ENCODE assay signal across 16 cellular contexts in genomic region chr1:45488978-45489377, GRCh38. TPM values are rescaled to one million over a fixed set of nuclear protein-coding genes. Genes with fewer than 3 reads are reported as not detected.
A peak's percentile ranks its signal among the peaks of the same experiment; 100 is the strongest.
DNase-seq lines count a peak whose midpoint lies in the region; ATAC-seq, FAIRE-seq and TF ChIP-seq lines count a peak whose summit lies in the region.
"Had no signal": no experiment of that assay in that cellular context is flagged by ENCODE, and none has a peak within 500 bp of the region (broad histone marks: within the 10 kb centered on the region; RNA-seq: fewer than 3 reads in every experiment).

No MANE protein-coding gene starts in this region.

- TF ChIP-seq CTCF in H1 (IDR thresholded peaks at IDR 0.05; ENCODE audit: control extremely low read depth in 1 of 3, insufficient read depth in 1 of 3, low read depth in 1 of 3, low read length in 3 of 3) (no peak), D721Med (IDR thresholded peaks at IDR 0.05; ENCODE audit: insufficient read depth, missing control alignments) (no peak)

- peak overlapping the region; percentile 52 for H3K27ac Mint-ChIP-seq in stimulated activated naive CD8-positive, alpha-beta T cell treated with anti-CD3 and anti-CD28 coated beads, Interleukin-15, Interleukin-2, amounts not matched to agents 100 ng/mL and 50 ng/mL, for 24 hours

- H3K9me3 ChIP-seq in H1 (ENCODE audit: insufficient read depth in 2 of 2, low read depth in 1 of 2, low read length in 1 of 2), result no peaks in the 10 kb centered on the region
- H3K9me3 ChIP-seq: A549 had no signal

- H4K20me1 ChIP-seq in H1 (replicated peaks in 1 of 2; ENCODE audit: control insufficient read depth in 1 of 2, insufficient read depth in 2 of 2, low read length in 2 of 2), result no peaks in the 10 kb centered on the region

- H3K4me3 Mint-ChIP-seq in stimulated activated naive CD8-positive, alpha-beta T cell treated with anti-CD3 and anti-CD28 coated beads, Interleukin-15, Interleukin-2, amounts not matched to agents 100 ng/mL and 50 ng/mL, for 24 hours, result peak overlapping the region; percentile 17

- CTCF ChIA-PET in H1 (lab: Charles Lee; ENCODE audit: partially characterized antibody), result interaction anchor here (1.5 to 10.1 kb wide), 3 partner anchors 129 to 186 kb away, joined by 3 to 194 read pairs (median 4); partner anchors contain the start of gene HPDL

- POLR2A ChIA-PET in H1 (lab: Charles Lee; ENCODE audit: partially characterized antibody), result interaction anchor here (0.6 to 2.9 kb wide), 9 partner anchors 11 to 689 kb away, joined by 3 to 8 read pairs (median 4); partner anchors contain the start of genes CCDC163, HPDL, MMACHC and MUTYH

- H2AK5ac ChIP-seq in H1 (ENCODE audit: low read depth, low read length), result no peak overlapping the region

- no peaks in the 10 kb centered on the region for H3K27me3 ChIP-seq in H1 (replicated peaks in 1 of 4; ENCODE audit: control insufficient read depth in 3 of 4, extremely low read depth in 1 of 4, insufficient read depth in 3 of 4, low read length in 3 of 4)

- TF ChIP-seq POLR2A in H1 (IDR thresholded peaks at IDR 0.05; ENCODE audit: control extremely low read depth in 1 of 2, low read depth in 2 of 2, low read length in 2 of 2), result no peak

- peaks cover 0 to 18% of the 10 kb centered on the region in 2 experiments; a peak in 1 of 4 replicates for H3K79me2 ChIP-seq in H1 (ENCODE audit: control insufficient read depth in 1 of 2, insufficient read depth in 2 of 2, low read length in 2 of 2)

- no peak overlapping the region for H2AFZ ChIP-seq in H1 (ENCODE audit: low read length)

- no peak for ATAC-seq in stimulated activated naive CD8-positive, alpha-beta T cell treated with anti-CD3 and anti-CD28 coated beads, Interleukin-15, Interleukin-2, amounts not matched to agents 100 U/mL and 50 U/mL, for 24 hours
- no peak for ATAC-seq in GM18861 (IDR thresholded peaks at IDR 0.05; ENCODE audit: unreplicated experiment)
- ATAC-seq: A549, left ventricle myocardium superior had no signal

- H4K8ac ChIP-seq in H1 (ENCODE audit: extremely low read depth, insufficient read depth, low read length), result no peak overlapping the region

- H3K4me1 ChIP-seq in H1 (replicated peaks in 1 of 4; ENCODE audit: control insufficient read depth in 3 of 4, insufficient read depth in 4 of 4, low read length in 3 of 4), result peaks cover 0 to 8% (median 3%) of the 10 kb centered on the region in 4 experiments; a peak in 6 of 7 replicates
- H3K4me1 ChIP-seq: A549 had no signal

- no peak overlapping the region for H3K23ac ChIP-seq in H1 (ENCODE audit: insufficient read length)

- H3K4me3 ChIP-seq in H1 (ENCODE audit: extremely low read depth in 1 of 4, insufficient read depth in 2 of 4, low read depth in 3 of 4, low read length in 4 of 4), result peak overlapping the region in 2 of 4 experiments; percentile 19 to 77; a peak in 3 of 8 replicates
- H3K4me3 ChIP-seq: A549, SK-N-MC had no signal

- TF ChIP-seq RAD21 in H1 (IDR thresholded peaks at IDR 0.05 in 1 of 2, conservative IDR thresholded peaks at IDR 0.05 in 1 of 2; ENCODE audit: low read depth in 2 of 2, low read length in 2 of 2), result no peak

- peak; percentile 51 for DNase-seq in NCI-H1105 treated with DMSO at 0.1 percent for 48 hours (lab: John Stamatoyannopoulos, UW)
- DNase-seq in NCI-H1105 (lab: John Stamatoyannopoulos, UW), result no peak
- no peak for DNase-seq in stimulated activated naive CD8-positive, alpha-beta T cell treated with anti-CD3 and anti-CD28 coated beads, Interleukin-15, Interleukin-2, amounts not matched to agents 100 U/mL and 50 U/mL, for 24 hours
- DNase-seq in H1 (ENCODE audit: low read depth in 1 of 2, low spot score in 2 of 2), result no peak
- DNase-seq in T1000 (lab: John Stamatoyannopoulos, UW), result no peak
- no peak for DNase-seq in D721Med (ENCODE audit: insufficient read length, low spot score)
- DNase-seq: activated naive CD4-positive, alpha-beta T cell treated with anti-CD3 and anti-CD28 coated beads, Interleukin-2, amount 50 U/mL, for 16 hours; effector CD8-positive, alpha-beta T cell; GF-D8; left ventricle myocardium superior; NCI-H2029 had no signal

- FAIRE-seq in H1 (lab: Jason Lieb, UNC) (no peak), D721Med (lab: Jason Lieb, UNC) (no peak)
- FAIRE-seq: A549, bronchial epithelial cell had no signal

- no peak overlapping the region for H3K14ac ChIP-seq in H1 (ENCODE audit: insufficient read length)

- H4K5ac ChIP-seq in H1 (ENCODE audit: insufficient read length, low read depth, low read length), result no peak overlapping the region

- H3K27ac ChIP-seq in H1 (ENCODE audit: low read depth, low read length), result no peak overlapping the region
- H3K27ac ChIP-seq: A549, SK-N-MC had no signal

- H3K4me1 Mint-ChIP-seq in stimulated activated naive CD8-positive, alpha-beta T cell treated with anti-CD3 and anti-CD28 coated beads, Interleukin-15, Interleukin-2, amounts not matched to agents 100 ng/mL and 50 ng/mL, for 24 hours (ENCODE audit: low read depth), result peaks cover 5% of the 10 kb centered on the region

- H3K56ac ChIP-seq in H1 (replicated peaks; ENCODE audit: insufficient read length, low read depth, low read length), result no peak overlapping the region

- H3K23me2 ChIP-seq in H1 (ENCODE audit: low read depth, low read length), result peaks cover 11% of the 10 kb centered on the region

- no peaks in the 10 kb centered on the region for H3K27me3 Mint-ChIP-seq in stimulated activated naive CD8-positive, alpha-beta T cell treated with anti-CD3 and anti-CD28 coated beads, Interleukin-15, Interleukin-2, amounts not matched to agents 100 ng/mL and 50 ng/mL, for 24 hours

- H2BK20ac ChIP-seq in H1 (ENCODE audit: low read length), result no peak overlapping the region

- WGBS in H1 (ENCODE audit: extremely low coverage in 1 of 2, insufficient coverage in 1 of 2, insufficient read length in 1 of 2, insufficient replicate concordance in 2 of 2, low coverage in 1 of 2, low lambda C conversion rate in 2 of 2, missing lambda C conversion rate in 1 of 2), 2 experiments, result 57% methylated on average over 8 of the region's 8 CpGs; no CpG with 5 or more reads in 1 of the 2 experiments

- H3K18ac ChIP-seq in H1 (ENCODE audit: extremely low read depth, low read length), result no peak overlapping the region

- H2BK120ac ChIP-seq in H1 (replicated peaks; ENCODE audit: low read depth, low read length), result no peak overlapping the region

- H3K36me3 ChIP-seq in H1 (ENCODE audit: control insufficient read depth in 2 of 4, insufficient read depth in 4 of 4, low read length in 3 of 4), result no peaks in the 10 kb centered on the region

- no peak overlapping the region for H2BK12ac ChIP-seq in H1 (ENCODE audit: low read depth, low read length)

- H3K36me3 Mint-ChIP-seq in stimulated activated naive CD8-positive, alpha-beta T cell treated with anti-CD3 and anti-CD28 coated beads, Interleukin-15, Interleukin-2, amounts not matched to agents 100 ng/mL and 50 ng/mL, for 24 hours (ENCODE audit: low read depth), result no peaks in the 10 kb centered on the region

- peak overlapping the region; percentile 84 to 93 for H3K4me2 ChIP-seq in H1 (ENCODE audit: insufficient read depth in 1 of 2, low read depth in 2 of 2, low read length in 2 of 2)
- H3K4me2 ChIP-seq: A549 had no signal

- H4K91ac ChIP-seq in H1 (replicated peaks; ENCODE audit: insufficient read length, low read length), result no peak overlapping the region

- H2BK5ac ChIP-seq in H1 (ENCODE audit: low read depth, low read length), result no peak overlapping the region

- no peak overlapping the region for H2BK15ac ChIP-seq in H1 (ENCODE audit: low read length)

- no peak overlapping the region for H3K9ac ChIP-seq in H1 (replicated peaks in 1 of 4; ENCODE audit: extremely low read depth in 1 of 4, low read depth in 3 of 4, low read length in 3 of 4)

- H3K79me1 ChIP-seq in H1 (ENCODE audit: low read depth, low read length), result no peaks in the 10 kb centered on the region; the same call in 1 of the 2 replicates

- TF ChIP-seq EP300 in H1 (IDR thresholded peaks at IDR 0.05; ENCODE audit: borderline replicate concordance in 1 of 2, low read depth in 2 of 2, low read length in 2 of 2), result no peak

- H3K4ac ChIP-seq in H1 (replicated peaks; ENCODE audit: insufficient read length, low read depth, low read length), result no peak overlapping the region

- no peaks in the 10 kb centered on the region for H3K9me3 Mint-ChIP-seq in stimulated activated naive CD8-positive, alpha-beta T cell treated with anti-CD3 and anti-CD28 coated beads, Interleukin-15, Interleukin-2, amounts not matched to agents 100 ng/mL and 50 ng/mL, for 24 hours

RNA-seq across cellular contexts. Expression of gene TESK2, which starts 2.0 kb away (rescaled TPM):
- total RNA-seq in H1 (2021; fragmentation: NEBNext Ultra II Directional; extraction: Animal tissue kit (Norgen Biotek cat#: 25700)), result 10.9 and 12.6 TPM in 2 replicates
- 10.0 and 10.8 TPM in 2 replicates for polyA plus RNA-seq in H1 (2011; rRNA removed)
- 12.9 TPM for polyA plus RNA-seq in H1 (2011; cell fraction: cytosol; rRNA removed)
- polyA plus RNA-seq in H1 (2011; cell fraction: nucleus; rRNA removed), result 17.3 TPM
- 9.6 to 11.7 TPM (median 10.3 TPM) in 4 replicates for polyA plus RNA-seq in H1 (2012, experiment 1 of 2)
- 9.4 TPM for polyA plus RNA-seq in H1 (2012, experiment 2 of 2)
- 5.1 TPM for polyA plus RNA-seq in H1 (2013, experiment 1 of 2)
- 5.2 TPM for polyA plus RNA-seq in H1 (2013, experiment 2 of 2)
- 16.6 and 18.3 TPM in 2 replicates for polyA minus RNA-seq in H1 (2011; rRNA and poly(A)+ RNA removed)
- 10.1 TPM for polyA minus RNA-seq in H1 (2011; cell fraction: cytosol; rRNA and poly(A)+ RNA removed)
- 10.0 TPM for polyA minus RNA-seq in H1 (2011; cell fraction: nucleus; rRNA and poly(A)+ RNA removed)

RNA-seq across cellular contexts. Expression of gene CCDC163, which starts 10.9 kb away (rescaled TPM):
- 3.7 and 3.8 TPM in 2 replicates for total RNA-seq in H1 (2021; fragmentation: NEBNext Ultra II Directional; extraction: Animal tissue kit (Norgen Biotek cat#: 25700))
- polyA plus RNA-seq in H1 (2011; rRNA removed), result 5.0 and 6.0 TPM in 2 replicates
- polyA plus RNA-seq in H1 (2011; cell fraction: cytosol; rRNA removed), result 4.8 TPM
- 5.4 TPM for polyA plus RNA-seq in H1 (2011; cell fraction: nucleus; rRNA removed)
- 3.8 to 5.2 TPM (median 4.3 TPM) in 4 replicates for polyA plus RNA-seq in H1 (2012, experiment 1 of 2)
- 2.7 TPM for polyA plus RNA-seq in H1 (2012, experiment 2 of 2)
- polyA plus RNA-seq in H1 (2013, experiment 1 of 2), result 2.9 TPM
- 2.8 TPM for polyA plus RNA-seq in H1 (2013, experiment 2 of 2)
- 5.8 and 6.9 TPM in 2 replicates for polyA minus RNA-seq in H1 (2011; rRNA and poly(A)+ RNA removed)
- polyA minus RNA-seq in H1 (2011; cell fraction: cytosol; rRNA and poly(A)+ RNA removed), result 2.8 TPM
- 3.4 TPM for polyA minus RNA-seq in H1 (2011; cell fraction: nucleus; rRNA and poly(A)+ RNA removed)

RNA-seq across cellular contexts. Expression of gene MMACHC, which starts 11.1 kb away (rescaled TPM):
- 7.3 and 9.8 TPM in 2 replicates for total RNA-seq in H1 (2021; fragmentation: NEBNext Ultra II Directional; extraction: Animal tissue kit (Norgen Biotek cat#: 25700))
- polyA plus RNA-seq in H1 (2011; rRNA removed), result 11.1 and 11.2 TPM in 2 replicates
- 7.3 TPM for polyA plus RNA-seq in H1 (2011; cell fraction: cytosol; rRNA removed)
- polyA plus RNA-seq in H1 (2011; cell fraction: nucleus; rRNA removed), result 9.6 TPM
- 7.1 to 12.7 TPM (median 9.3 TPM) in 4 replicates for polyA plus RNA-seq in H1 (2012, experiment 1 of 2)
- 6.4 TPM for polyA plus RNA-seq in H1 (2012, experiment 2 of 2)
- polyA plus RNA-seq in H1 (2013, experiment 1 of 2), result 7.6 TPM
- polyA plus RNA-seq in H1 (2013, experiment 2 of 2), result 9.0 TPM
- polyA minus RNA-seq in H1 (2011; rRNA and poly(A)+ RNA removed), result 13.9 and 21.2 TPM in 2 replicates
- 7.6 TPM for polyA minus RNA-seq in H1 (2011; cell fraction: cytosol; rRNA and poly(A)+ RNA removed)
- polyA minus RNA-seq in H1 (2011; cell fraction: nucleus; rRNA and poly(A)+ RNA removed), result 9.5 TPM

RNA-seq across cellular contexts. Expression of gene PRDX1, which starts 32.7 kb away (rescaled TPM):
- total RNA-seq in H1 (2021; fragmentation: NEBNext Ultra II Directional; extraction: Animal tissue kit (Norgen Biotek cat#: 25700)), result 1,354 and 1,418 TPM in 2 replicates
- polyA plus RNA-seq in H1 (2011; rRNA removed), result 611 and 1,165 TPM in 2 replicates
- polyA plus RNA-seq in H1 (2011; cell fraction: cytosol; rRNA removed), result 1,073 TPM
- polyA plus RNA-seq in H1 (2011; cell fraction: nucleus; rRNA removed), result 289 TPM
- polyA plus RNA-seq in H1 (2012, experiment 1 of 2), result 1,250 to 1,913 TPM (median 1,350 TPM) in 4 replicates
- polyA plus RNA-seq in H1 (2012, experiment 2 of 2), result 731 TPM
- polyA plus RNA-seq in H1 (2013, experiment 1 of 2), result 1,094 TPM
- polyA plus RNA-seq in H1 (2013, experiment 2 of 2), result 1,165 TPM
- polyA minus RNA-seq in H1 (2011; rRNA and poly(A)+ RNA removed), result 624 and 694 TPM in 2 replicates
- 277 TPM for polyA minus RNA-seq in H1 (2011; cell fraction: cytosol; rRNA and poly(A)+ RNA removed)
- polyA minus RNA-seq in H1 (2011; cell fraction: nucleus; rRNA and poly(A)+ RNA removed), result 228 TPM
